ENCODE assay signal across 21 cellular contexts in genomic region chr4:37480509-37480908, GRCh38.
"Had no signal": no experiment of that assay in that cellular context is flagged by ENCODE, and none has a peak within 500 bp of the region (broad histone marks: within the 10 kb centered on the region; RNA-seq: fewer than 3 reads in every experiment).

No MANE protein-coding gene starts in this region.

- H3K36me3 ChIP-seq: colonic mucosa, esophagus muscularis mucosa, gastrocnemius medialis, heart right ventricle, left ventricle myocardium inferior, lower lobe of right lung, right atrium auricular region, tibial artery, upper lobe of right lung had no signal

- H3K4me3 ChIP-seq: colonic mucosa, esophagus muscularis mucosa, gastrocnemius medialis, heart right ventricle, left ventricle myocardium inferior, lower lobe of right lung, right atrium auricular region, smooth muscle cell, tibial artery, upper lobe of right lung had no signal

- H3K27ac ChIP-seq: colonic mucosa, esophagus muscularis mucosa, gastrocnemius medialis, heart right ventricle, left ventricle myocardium inferior, lower lobe of right lung, right atrium auricular region, tibial artery, upper lobe of right lung had no signal

- H3K27me3 ChIP-seq: colonic mucosa, esophagus muscularis mucosa, gastrocnemius medialis, right atrium auricular region, tibial artery, upper lobe of right lung had no signal

- H3K4me1 ChIP-seq: colonic mucosa, esophagus muscularis mucosa, gastrocnemius medialis, left ventricle myocardium inferior, lower lobe of right lung, right atrium auricular region, tibial artery, upper lobe of right lung had no signal

- H3K9me3 ChIP-seq: colonic mucosa, esophagus muscularis mucosa, gastrocnemius medialis, heart right ventricle, left ventricle myocardium inferior, lower lobe of right lung, right atrium auricular region, tibial artery, upper lobe of right lung had no signal

- DNase-seq: caudate nucleus; colonic mucosa; effector CD4-positive, alpha-beta T cell; gastrocnemius medialis; heart right ventricle; hypothalamus; left cardiac atrium; left ventricle myocardium inferior; lower lobe of right lung; naive B cell; nephron progenitor cell; posterior cingulate gyrus; stimulated activated CD4-positive, alpha-beta T cell treated with anti-CD3 and anti-CD28 coated beads, Interleukin-2, amount 100 ng/mL, for 48 hours; stimulated activated CD8-positive, alpha-beta memory T cell treated with anti-CD3 and anti-CD28 coated beads, Interleukin-4, amount 100 ng/mL, for 48 hours; stimulated activated naive CD8-positive, alpha-beta T cell treated with anti-CD3 and anti-CD28 coated beads, Interleukin-15, Interleukin-2, amounts not matched to agents 100 U/mL and 50 U/mL, for 24 hours; tibial artery; upper lobe of right lung had no signal

- ATAC-seq: gastrocnemius medialis; heart right ventricle; left cardiac atrium; lower lobe of right lung; stimulated activated effector memory CD8-positive, alpha-beta T cell treated with anti-CD3 and anti-CD28 coated beads, Interleukin-12 subunit alpha, Interleukin-12 subunit beta, amount 100 ng/mL, for 72 hours; stimulated activated naive CD8-positive, alpha-beta T cell treated with anti-CD3 and anti-CD28 coated beads, Interleukin-15, Interleukin-2, amounts not matched to agents 100 U/mL and 50 U/mL, for 24 hours; upper lobe of right lung had no signal

- H3K4me2 ChIP-seq: smooth muscle cell had no signal
